17 cellular contexts compared by ENCODE assay signal in the genomic region with DNA sequence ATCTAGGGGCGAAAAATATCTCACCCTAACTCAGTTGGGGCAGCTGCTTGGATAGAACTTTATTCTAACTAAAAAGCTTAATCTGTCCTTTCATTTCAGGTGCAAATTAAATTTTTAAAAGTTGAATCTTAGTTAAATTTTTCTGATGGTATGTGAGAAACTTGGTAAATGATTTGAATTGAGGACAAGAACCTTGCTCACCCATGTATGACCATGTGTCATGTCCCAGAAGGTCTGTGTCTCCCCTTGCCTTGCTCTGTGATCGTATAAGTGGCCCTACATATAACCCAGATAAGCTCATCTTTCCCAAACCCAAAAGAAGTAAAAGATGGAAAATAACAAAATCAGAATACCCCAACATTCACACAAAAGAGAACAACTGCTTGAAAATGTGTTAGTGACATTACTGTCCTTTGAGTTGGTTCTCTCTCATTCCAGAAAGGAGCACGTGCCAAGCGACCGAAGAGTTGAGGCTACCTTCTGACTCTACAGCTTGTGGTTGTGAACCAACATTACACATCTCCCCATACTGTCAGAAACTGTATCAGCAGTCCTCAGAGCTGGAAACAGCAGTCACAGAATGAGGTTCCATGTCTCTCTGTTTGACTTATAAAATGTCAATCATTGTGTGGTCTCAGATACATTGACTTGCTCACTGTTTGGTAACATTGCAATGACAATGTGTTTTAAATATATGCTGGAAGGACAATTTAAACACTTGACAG.
"Had no signal": no experiment of that assay in that cellular context is flagged by ENCODE, and none has a peak within 500 bp of the region (broad histone marks: within the 10 kb centered on the region; RNA-seq: fewer than 3 reads in every experiment).

No MANE protein-coding gene starts in this region.

- H3K4me3 ChIP-seq: hepatocyte, right lobe of liver had no signal

- DNase-seq: activated CD8-positive, alpha-beta memory T cell treated with anti-CD3 and anti-CD28 coated beads, Interleukin-2, amount 50 U/mL, for 4 hours; aorta; brain microvascular endothelial cell; central memory CD4-positive, alpha-beta T cell; endodermal cell; foreskin fibroblast; mesenchymal stem cell; naive thymus-derived CD4-positive, alpha-beta T cell; right lobe of liver; small intestine; stimulated activated CD4-positive, alpha-beta T cell treated with anti-CD3 and anti-CD28 coated beads, Interleukin-4, amount 100 ng/mL, for 1 hour; T-helper 2 cell had no signal

- H3K9me3 ChIP-seq: right lobe of liver had no signal

- H3K36me3 ChIP-seq: brain microvascular endothelial cell, right lobe of liver had no signal

- H3K27me3 ChIP-seq: brain microvascular endothelial cell, hepatocyte, right lobe of liver had no signal

- H3K9me3 Mint-ChIP-seq: activated T-helper 1 cell treated with anti-CD3 and anti-CD28 coated beads, Interleukin-12 subunit alpha, Interleukin-12 subunit beta, Interleukin-2, Interleukin-4 antibody, amounts not matched to agents 30 ng/mL and 10 ng/mL and 1 ng/mL, durations not matched to agents 14 hours and 24 hours and 36 hours; endodermal cell had no signal

- H3K27ac ChIP-seq: brain microvascular endothelial cell, epithelial cell of prostate, hepatocyte, parathyroid adenoma, right lobe of liver, VCaP had no signal

- ATAC-seq: naive thymus-derived CD4-positive, alpha-beta T cell; right lobe of liver had no signal

- H3K4me1 ChIP-seq: parathyroid adenoma, right lobe of liver had no signal

- H3K27ac Mint-ChIP-seq: activated T-helper 1 cell treated with anti-CD3 and anti-CD28 coated beads, Interleukin-12 subunit alpha, Interleukin-12 subunit beta, Interleukin-2, Interleukin-4 antibody, amounts not matched to agents 30 ng/mL and 10 ng/mL and 1 ng/mL, durations not matched to agents 14 hours and 24 hours and 36 hours; endodermal cell; naive thymus-derived CD4-positive, alpha-beta T cell had no signal

- H3K4me3 Mint-ChIP-seq: activated T-helper 1 cell treated with anti-CD3 and anti-CD28 coated beads, Interleukin-12 subunit alpha, Interleukin-12 subunit beta, Interleukin-2, Interleukin-4 antibody, amounts not matched to agents 30 ng/mL and 10 ng/mL and 1 ng/mL, durations not matched to agents 14 hours and 24 hours and 36 hours; endodermal cell; naive thymus-derived CD4-positive, alpha-beta T cell had no signal
